ENCODE assay signal across 8 cellular contexts in genomic region chr2:74440005-74440377, GRCh38. TPM values are rescaled to one million over a fixed set of nuclear protein-coding genes. Genes with fewer than 3 reads are reported as not detected.
DNase-seq lines count a peak whose midpoint lies in the region; ATAC-seq, FAIRE-seq and TF ChIP-seq lines count a peak whose summit lies in the region.

No MANE protein-coding gene starts in this region.

- no peak for FAIRE-seq in GM12891 (lab: Jason Lieb, UNC)

- no peak for DNase-seq in activated T-cell treated with anti-CD3 and anti-CD28 coated beads, Interleukin-2, amount 50 U/mL, for 24 hours
- DNase-seq in activated T-cell treated with anti-CD3 and anti-CD28 coated beads, Interleukin-2, amount 50 U/mL, for 48 hours: no peak
- peak; percentile 36 for DNase-seq in iris pigment epithelial cell (ENCODE audit: low read depth)
- DNase-seq in GM12891 (ENCODE audit: insufficient read length, low spot score): no peak
- no peak for DNase-seq in NCI-H2171 treated with DMSO at 0.1 percent for 48 hours (lab: John Stamatoyannopoulos, UW)

- no peaks in the 10 kb centered on the region for H3K36me3 Mint-ChIP-seq in activated T-cell treated with anti-CD3 and anti-CD28 coated beads, Interleukin-2, amount 50 U/mL, for 24 hours (ENCODE audit: low read depth)
- H3K36me3 Mint-ChIP-seq in brain: no peaks in the 10 kb centered on the region
- no peaks in the 10 kb centered on the region for H3K36me3 Mint-ChIP-seq in stimulated activated memory B cell treated with anti-CD40 and anti-IgM and Interleukin-4, amounts not matched to agents 10 μg/mL and 1 μg/mL and 100 μg/mL, for 72 hours

- H3K4me3 Mint-ChIP-seq in activated T-cell treated with anti-CD3 and anti-CD28 coated beads, Interleukin-2, amount 50 U/mL, for 24 hours: peak overlapping the region; percentile 43
- peak overlapping the region; percentile 80 to 95 (median 90) for H3K4me3 Mint-ChIP-seq in brain
- H3K4me3 Mint-ChIP-seq in stimulated activated memory B cell treated with anti-CD40 and anti-IgM and Interleukin-4, amounts not matched to agents 10 μg/mL and 1 μg/mL and 100 μg/mL, for 72 hours: peak overlapping the region; percentile 84

- H3K27ac Mint-ChIP-seq in activated T-cell treated with anti-CD3 and anti-CD28 coated beads, Interleukin-2, amount 50 U/mL, for 24 hours: no peak overlapping the region
- H3K27ac Mint-ChIP-seq in brain: peak overlapping the region; percentile 67 to 99 (median 95)
- H3K27ac Mint-ChIP-seq in stimulated activated memory B cell treated with anti-CD40 and anti-IgM and Interleukin-4, amounts not matched to agents 10 μg/mL and 1 μg/mL and 100 μg/mL, for 72 hours: peak overlapping the region; percentile 78

- H3K9me3 Mint-ChIP-seq in activated T-cell treated with anti-CD3 and anti-CD28 coated beads, Interleukin-2, amount 50 U/mL, for 24 hours: no peaks in the 10 kb centered on the region
- peaks cover 0 to 7% (median 0%) of the 10 kb centered on the region in 5 experiments for H3K9me3 Mint-ChIP-seq in brain
- no peaks in the 10 kb centered on the region for H3K9me3 Mint-ChIP-seq in stimulated activated memory B cell treated with anti-CD40 and anti-IgM and Interleukin-4, amounts not matched to agents 10 μg/mL and 1 μg/mL and 100 μg/mL, for 72 hours

- ATAC-seq in stimulated activated memory B cell treated with anti-CD40 and anti-IgM and Interleukin-4, amounts not matched to agents 10 μg/mL and 1 μg/mL and 100 μg/mL, for 72 hours: no peak
- ATAC-seq in GM18909 (IDR thresholded peaks at IDR 0.05; ENCODE audit: poor library complexity, unreplicated experiment): no peak

- TF ChIP-seq POLR2A in GM12891 (IDR thresholded peaks at IDR 0.05; ENCODE audit: low read depth, low read length): no peak

- no peak for TF ChIP-seq CTCF in brain (conservative IDR thresholded peaks at IDR 0.05)

- H3K4me1 Mint-ChIP-seq in activated T-cell treated with anti-CD3 and anti-CD28 coated beads, Interleukin-2, amount 50 U/mL, for 24 hours (ENCODE audit: low read depth): peaks cover 15% of the 10 kb centered on the region
- H3K4me1 Mint-ChIP-seq in brain: peaks cover 38% of the 10 kb centered on the region
- peaks cover 55% of the 10 kb centered on the region for H3K4me1 Mint-ChIP-seq in stimulated activated memory B cell treated with anti-CD40 and anti-IgM and Interleukin-4, amounts not matched to agents 10 μg/mL and 1 μg/mL and 100 μg/mL, for 72 hours

- peaks cover 49% of the 10 kb centered on the region for H3K27me3 Mint-ChIP-seq in activated T-cell treated with anti-CD3 and anti-CD28 coated beads, Interleukin-2, amount 50 U/mL, for 24 hours
- H3K27me3 Mint-ChIP-seq in brain: peaks cover 59% of the 10 kb centered on the region
- H3K27me3 Mint-ChIP-seq in stimulated activated memory B cell treated with anti-CD40 and anti-IgM and Interleukin-4, amounts not matched to agents 10 μg/mL and 1 μg/mL and 100 μg/mL, for 72 hours: peaks cover 18% of the 10 kb centered on the region

TF ChIP-seq in GM12891, 5 proteins besides CTCF, POLR2A, EP300 and RAD21:
- TF ChIP-seq PAX5 (IDR thresholded peaks at IDR 0.05; ENCODE audit: insufficient read depth, low read length, severe bottlenecking) (no peak), POLR2AphosphoS5 (IDR thresholded peaks at IDR 0.05; ENCODE audit: low read depth, low read length) (no peak), POU2F2 (IDR thresholded peaks at IDR 0.05; ENCODE audit: low read depth, low read length) (no peak), SPI1 (IDR thresholded peaks at IDR 0.05; ENCODE audit: low read depth, low read length) (no peak), TAF1 (IDR thresholded peaks at IDR 0.05; ENCODE audit: low read depth, low read length) (no peak)

RNA-seq across cellular contexts. Expression of gene RTKN, which starts 1.7 kb away (rescaled TPM):
- polyA plus RNA-seq in brain (ENCODE audit: insufficient read depth, low read depth, low replicate concordance): 58.0 TPM
- polyA plus RNA-seq in GM12891 (2012; ENCODE audit: low read depth, missing spikeins): 7.9 TPM

RNA-seq across cellular contexts. Expression of gene INO80B, which starts 14.9 kb away (rescaled TPM):
- 31.9 TPM for polyA plus RNA-seq in brain (ENCODE audit: insufficient read depth, low read depth, low replicate concordance)
- polyA plus RNA-seq in GM12891 (2012; ENCODE audit: low read depth, missing spikeins): 23.3 TPM

RNA-seq across cellular contexts. Expression of gene WBP1, which starts 18.2 kb away (rescaled TPM):
- polyA plus RNA-seq in brain (ENCODE audit: insufficient read depth, low read depth, low replicate concordance): 177 TPM
- 66.8 TPM for polyA plus RNA-seq in GM12891 (2012; ENCODE audit: low read depth, missing spikeins)

RNA-seq across cellular contexts. Expression of gene WDR54, which starts 18.5 kb away (rescaled TPM):
- 95.5 TPM for polyA plus RNA-seq in brain (ENCODE audit: insufficient read depth, low read depth, low replicate concordance)
- polyA plus RNA-seq in GM12891 (2012; ENCODE audit: low read depth, missing spikeins): 85.4 TPM

RNA-seq across cellular contexts. Expression of gene C2orf81, which starts 18.6 kb away (rescaled TPM):
- polyA plus RNA-seq in brain (ENCODE audit: insufficient read depth, low read depth, low replicate concordance): 9.9 TPM
- 6.7 TPM for polyA plus RNA-seq in GM12891 (2012; ENCODE audit: low read depth, missing spikeins)
